ENCODE assay signal across 24 cellular contexts in the genomic region with DNA sequence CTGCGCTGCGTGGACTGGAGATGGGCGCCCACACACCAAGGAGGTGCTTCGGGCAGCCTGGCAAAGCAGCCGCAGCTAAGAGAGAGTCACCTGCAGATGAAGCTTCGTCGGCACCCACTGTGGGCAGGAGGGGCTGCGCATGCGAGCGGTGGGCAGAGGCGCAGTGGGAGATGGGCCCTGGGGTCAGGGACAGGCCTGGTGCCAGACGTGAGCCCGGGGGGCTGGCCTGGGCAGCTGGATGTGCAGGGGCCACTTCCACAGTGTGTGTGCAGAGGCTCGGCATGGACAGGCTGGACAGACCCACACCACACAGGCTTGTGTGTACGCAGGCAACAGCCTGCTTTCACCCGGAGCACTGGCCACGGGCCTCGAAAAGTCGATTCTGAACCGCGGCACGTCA. TPM values are rescaled to one million over a fixed set of nuclear protein-coding genes. Genes with fewer than 3 reads are reported as not detected.
DNase-seq lines count a peak whose midpoint lies in the region; ATAC-seq, FAIRE-seq and TF ChIP-seq lines count a peak whose summit lies in the region.
"Had no signal": no experiment of that assay in that cellular context is flagged by ENCODE, and none has a peak within 500 bp of the region (broad histone marks: within the 10 kb centered on the region; RNA-seq: fewer than 3 reads in every experiment).

No MANE protein-coding gene starts in this region.

- no peaks in the 10 kb centered on the region for H3K79me1 ChIP-seq in trophoblast cell (ENCODE audit: low read length)

- H3K18ac ChIP-seq in trophoblast cell (ENCODE audit: low read length) = peak overlapping the region; percentile 9

- 95% methylated on average over 22 of the region's 22 CpGs for WGBS in right cardiac atrium
- WGBS in K562 (ENCODE audit: insufficient coverage, low coverage, missing lambda C conversion rate) = 96% methylated on average over 16 of the region's 22 CpGs
- no CpG with 5 or more reads among the region's 22 CpGs for WGBS in trophoblast cell (ENCODE audit: extremely low coverage, insufficient coverage, insufficient read length)
- WGBS in stomach, 5 donors = 96 to 98% (median 96%) methylated on average over 17 to 22 of the region's 22 CpGs

- H3K23ac ChIP-seq in trophoblast cell (ENCODE audit: low read length) = no peak overlapping the region

- CTCF ChIA-PET in K562 (lab: Yijun Ruan, JAX; ENCODE audit: low intra/inter-chr PET ratio) = no interaction called here

- H3K9ac ChIP-seq in K562 (ENCODE audit: insufficient read depth in 1 of 2, low read depth in 2 of 2, low read length in 2 of 2) (no peak overlapping the region), trophoblast cell (ENCODE audit: low read length) (no peak overlapping the region)
- H3K9ac ChIP-seq: BLaER1 treated with 17β-estradiol and CSF1 and Interleukin-3, amounts not matched to agents 10 nM and 100 nM had no signal

- in situ Hi-C loops in K562 (cut with MboI) = no loop called here

- H3K14ac ChIP-seq in trophoblast cell (ENCODE audit: low read length) = no peak overlapping the region

- no peak overlapping the region for H3K27ac ChIP-seq in right cardiac atrium (ENCODE audit: low read length)
- H3K27ac ChIP-seq in K562 (ENCODE audit: extremely low read depth, low read depth, low read length) = no peak overlapping the region
- H3K27ac ChIP-seq in trophoblast cell (ENCODE audit: low read depth, low read length) = no peak overlapping the region
- H3K27ac ChIP-seq in stomach = no peak overlapping the region
- H3K27ac ChIP-seq: A549; BLaER1 treated with 17β-estradiol and CSF1 and Interleukin-3, amounts not matched to agents 10 nM and 100 nM had no signal

- TF ChIP-seq CTCF in K562 (IDR thresholded peaks at IDR 0.05 in 2 of 3, conservative IDR thresholded peaks at IDR 0.05 in 1 of 3; ENCODE audit: insufficient read depth in 2 of 3, low read depth in 1 of 3, low read length in 3 of 3) (no peak), stomach (IDR thresholded peaks at IDR 0.05) (no peak)

- peak in 2 of 3 donors; percentile 42 to 52 for DNase-seq in right cardiac atrium
- no peak for DNase-seq in cardiac septum (ENCODE audit: low spot score)
- DNase-seq in K562 (ENCODE audit: extremely low read depth in 1 of 4, low spot score in 3 of 4) = no peak
- DNase-seq in trophoblast cell = no peak
- DNase-seq in stomach = no peak
- DNase-seq: 8988T; ACHN; AML-193; BE2C; CD4-positive, alpha-beta T cell; CD8-positive, alpha-beta memory T cell; DMS 273 treated with DMSO at 0.1 percent for 48 hours; DMS79; EL; GDM1; HFFc6 had no signal

- POLR2A ChIA-PET in K562 (lab: Yijun Ruan, JAX) = interaction anchor here (0.6 kb wide), 1 partner anchor 75 kb away, joined by 3 read pairs; no protein-coding TSS in a partner anchor

- TF ChIP-seq RAD21 in K562 (CRISPR knock-in tag; conservative IDR thresholded peaks at IDR 0.05 in 1 of 2, IDR thresholded peaks at IDR 0.05 in 1 of 2) = no peak

- no peak overlapping the region for H2AK5ac ChIP-seq in trophoblast cell (ENCODE audit: low read length)

- H3K4me3 ChIP-seq in right cardiac atrium (ENCODE audit: low read length) (no peak overlapping the region), K562 (no peak overlapping the region), trophoblast cell (ENCODE audit: low read depth, low read length) (peak overlapping the region; percentile 29), stomach (no peak overlapping the region)
- H3K4me3 ChIP-seq: A549; BLaER1 treated with 17β-estradiol and CSF1 and Interleukin-3, amounts not matched to agents 10 nM and 100 nM; GM12878; GM23338; HAP-1 had no signal

- H3K9me3 ChIP-seq in right cardiac atrium (ENCODE audit: control insufficient read depth, low read length) (no peaks in the 10 kb centered on the region), K562 (replicated peaks; ENCODE audit: control insufficient read depth, insufficient read depth, low read depth, low read length) (no peaks in the 10 kb centered on the region), trophoblast cell (ENCODE audit: insufficient read depth, low read depth, low read length) (peaks cover 11% of the 10 kb centered on the region), stomach (no peaks in the 10 kb centered on the region)
- H3K9me3 ChIP-seq: A549; BE2C; BLaER1 treated with 17β-estradiol and CSF1 and Interleukin-3, amounts not matched to agents 10 nM and 100 nM; HAP-1 had no signal

- no peak overlapping the region for H4K91ac ChIP-seq in trophoblast cell (ENCODE audit: low read depth, low read length)

- no peak overlapping the region for H4K12ac ChIP-seq in trophoblast cell (ENCODE audit: low read depth, low read length)

- H2AFZ ChIP-seq in K562 (ENCODE audit: low read depth, low read length) (no peak overlapping the region), trophoblast cell (ENCODE audit: insufficient read depth, low read length, poor library complexity) (no peak overlapping the region)
- H2AFZ ChIP-seq: GM23338 had no signal

- no peak for TF ChIP-seq EP300 in K562 (IDR thresholded peaks at IDR 0.05; ENCODE audit: low read length)
- no peak for TF ChIP-seq EP300 in stomach (IDR thresholded peaks at IDR 0.05)

- no peak for FAIRE-seq in K562 (lab: Jason Lieb, UNC)
- FAIRE-seq: A549, D721Med, GM12878, GM19239, H54 had no signal

- H3K4ac ChIP-seq in trophoblast cell (ENCODE audit: low read depth, low read length) = no peak overlapping the region

- no peaks in the 10 kb centered on the region for H3K9me1 ChIP-seq in K562 (ENCODE audit: control insufficient read depth, insufficient read depth, low read length)

- H4K8ac ChIP-seq in trophoblast cell (ENCODE audit: low read depth, low read length) = no peak overlapping the region

- no peaks in the 10 kb centered on the region for H4K20me1 ChIP-seq in K562 (replicated peaks; ENCODE audit: control insufficient read depth, insufficient read depth, low read length)

- intact Hi-C loops in right cardiac atrium (cut with DNase I) = loop anchor here in 2 of 4 donors (5.0 to 10.0 kb wide), 2 partner anchors 56 to 63 kb away; partner anchors contain the start of gene SPON2 (in 1 of the 2)
- intact Hi-C loops in cardiac septum (cut with DNase I) = no loop called here
- intact Hi-C loops in K562 (cut with micrococcal nuclease) = no loop called here
- intact Hi-C loops in stomach (cut with DNase I; ENCODE audit: low total_unique reads) = no loop called here

- no peak overlapping the region for H3K4me2 ChIP-seq in K562 (ENCODE audit: insufficient read depth, low read length)
- H3K4me2 ChIP-seq in trophoblast cell (ENCODE audit: low read length) = no peak overlapping the region
- H3K4me2 ChIP-seq: A549; BLaER1 treated with 17β-estradiol and CSF1 and Interleukin-3, amounts not matched to agents 10 nM and 100 nM; GM23338 had no signal

- no peak overlapping the region for H2BK12ac ChIP-seq in trophoblast cell (ENCODE audit: low read length)

- H3K36me3 ChIP-seq in K562 (ENCODE audit: control insufficient read depth, insufficient read depth, low read length) (peaks cover 99% of the 10 kb centered on the region), trophoblast cell (ENCODE audit: control insufficient read depth in 1 of 2, insufficient read depth in 2 of 2, low read length in 2 of 2) (peaks cover 92% of the 10 kb centered on the region in 2 experiments), stomach (peaks cover 65 to 100% (median 100%) of the 10 kb centered on the region in 4 donors)

- BruUV-seq in K562 (replicated peaks; lab: Mats Ljungman, UMichigan) = no TSS peak

- TF ChIP-seq POLR2A in K562 (conservative IDR thresholded peaks at IDR 0.05) (no peak), stomach (IDR thresholded peaks at IDR 0.05) (no peak)

- H2BK5ac ChIP-seq in trophoblast cell (ENCODE audit: low read depth, low read length, poor library complexity) = no peak overlapping the region

- H3K79me2 ChIP-seq in K562 (ENCODE audit: control insufficient read depth, insufficient read depth, low read length) (no peaks in the 10 kb centered on the region), trophoblast cell (ENCODE audit: control insufficient read depth, insufficient read depth, low read length, poor library complexity) (no peaks in the 10 kb centered on the region)

- ATAC-seq in right cardiac atrium = no peak
- no peak for ATAC-seq in K562
- ATAC-seq: GM12878, GM23338 had no signal

- peaks cover 3% of the 10 kb centered on the region for H3K4me1 ChIP-seq in right cardiac atrium (ENCODE audit: control insufficient read depth, insufficient read depth, low read length)
- H3K4me1 ChIP-seq in K562 (replicated peaks in 1 of 2; ENCODE audit: control insufficient read depth in 2 of 2, insufficient read depth in 2 of 2, low read length in 2 of 2) = peaks cover 0 to 8% of the 10 kb centered on the region in 2 experiments; a peak in 1 of 5 replicates
- H3K4me1 ChIP-seq in trophoblast cell (ENCODE audit: control insufficient read depth in 1 of 2, insufficient read depth in 2 of 2, low read length in 2 of 2) = peaks cover 10 to 14% of the 10 kb centered on the region in 2 experiments
- peaks cover 0 to 26% (median 18%) of the 10 kb centered on the region in 4 donors for H3K4me1 ChIP-seq in stomach
- H3K4me1 ChIP-seq: A549, BE2C, HAP-1 had no signal

- no peak overlapping the region for H2BK120ac ChIP-seq in trophoblast cell (ENCODE audit: insufficient read depth, low read length, poor library complexity)

- no peaks in the 10 kb centered on the region for H3K27me3 ChIP-seq in right cardiac atrium (ENCODE audit: control insufficient read depth, insufficient read depth)
- no peaks in the 10 kb centered on the region; a peak in 1 of 5 replicates for H3K27me3 ChIP-seq in K562 (ENCODE audit: control insufficient read depth in 2 of 2, insufficient read depth in 2 of 2, low read length in 2 of 2)
- H3K27me3 ChIP-seq in trophoblast cell (ENCODE audit: insufficient read depth, low read length) = no peaks in the 10 kb centered on the region
- no peaks in the 10 kb centered on the region for H3K27me3 ChIP-seq in stomach
- H3K27me3 ChIP-seq: BE2C; BLaER1 treated with 17β-estradiol and CSF1 and Interleukin-3, amounts not matched to agents 10 nM and 100 nM had no signal

RNA-seq across cellular contexts. Expression of gene CTBP1, which starts 18.6 kb away (rescaled TPM):
- total RNA-seq in right cardiac atrium = 100 to 1,000 TPM; 123 to 145 (median 134) TPM
- 119 TPM for polyA plus RNA-seq in right cardiac atrium
- total RNA-seq in cardiac septum = 129 TPM
- total RNA-seq in K562 (2011; cell fraction: chromatin; rRNA removed; ENCODE audit: low replicate concordance) = 63.5 and 142 TPM in 2 replicates
- 94.5 and 102 TPM in 2 replicates for total RNA-seq in K562 (2011; cell fraction: nucleolus; rRNA removed)
- 48.0 and 62.1 TPM in 2 replicates for total RNA-seq in K562 (2011; cell fraction: nucleoplasm; rRNA removed)
- total RNA-seq in K562 (2014; rRNA removed) = 162 and 230 TPM in 2 replicates
- total RNA-seq in K562 (2014; rRNA removed; fragmentation: Illumina TruSeq; extraction: Trizol) = 27.2 and 30.4 TPM in 2 replicates
- total RNA-seq in K562 (2015; rRNA removed; fragmentation: Illumina TruSeq; extraction: Trizol) = 67.9 and 70.4 TPM in 2 replicates
- 134 and 148 TPM in 2 replicates for total RNA-seq in K562 (2021)
- polyA plus RNA-seq in K562 (2011; rRNA removed) = 68.2 and 72.3 TPM in 2 replicates
- 113 and 437 TPM in 2 replicates for polyA plus RNA-seq in K562 (2011; cell fraction: cytosol; rRNA removed)
- polyA plus RNA-seq in K562 (2011; cell fraction: nucleus; rRNA removed) = 168 and 330 TPM in 2 replicates
- 113 and 126 TPM in 2 replicates for polyA plus RNA-seq in K562 (2012)
- 64.0 and 116 TPM in 2 replicates for polyA plus RNA-seq in K562 (2014; fragmentation: Illumina TruSeq; extraction: Trizol)
- 10 to 100 TPM; 14.5 to 20.0 TPM for polyA plus RNA-seq in K562 (2014; fragmentation: Nextera tagmentation; extraction: Ambion mirVana)
- polyA plus RNA-seq in K562 (2014; rRNA removed) = 111 and 118 TPM in 2 replicates
- 33.8 and 54.2 TPM in 2 replicates for polyA minus RNA-seq in K562 (2011; rRNA and poly(A)+ RNA removed)
- 135 and 154 TPM in 2 replicates for polyA minus RNA-seq in K562 (2011; cell fraction: cytosol; rRNA and poly(A)+ RNA removed)
- 39.7 and 56.8 TPM in 2 replicates for polyA minus RNA-seq in K562 (2011; cell fraction: nucleus; rRNA and poly(A)+ RNA removed)
- polyA plus RNA-seq in trophoblast cell (2013) = 76.4 and 79.7 TPM in 2 replicates
- 100 to 1,000 TPM in 3 of 5 donors, 10 to 100 TPM in 2; 85.0 to 415 (median 227) TPM for total RNA-seq in stomach
- polyA plus RNA-seq in stomach = 10 to 100 TPM; 72.7 to 90.4 (median 83.5) TPM

RNA-seq across cellular contexts. Expression of gene SPON2, which starts 57.9 kb away (rescaled TPM):
- total RNA-seq in right cardiac atrium (10 to 100 TPM; 12.2 to 27.4 (median 14.2) TPM), cardiac septum (19.8 TPM), K562 (2014; rRNA removed) (0.65 and 1.1 TPM in 2 replicates), K562 (2014; rRNA removed; fragmentation: Illumina TruSeq; extraction: Trizol) (0.54 and 0.69 TPM in 2 replicates), K562 (2015; rRNA removed; fragmentation: Illumina TruSeq; extraction: Trizol) (0.57 and 0.83 TPM in 2 replicates), K562 (2021) (1.4 and 1.8 TPM in 2 replicates), stomach (100 to 1,000 TPM in 1 of 5 donors, 10 to 100 TPM in 4; 12.8 to 224 (median 63.9) TPM)
- polyA plus RNA-seq in right cardiac atrium (9.6 TPM), K562 (2011; rRNA removed) (2.2 and 4.8 TPM in 2 replicates), K562 (2014; fragmentation: Illumina TruSeq; extraction: Trizol) (0.74 and 1.1 TPM in 2 replicates), K562 (2014; fragmentation: Nextera tagmentation; extraction: Ambion mirVana) (under 1 TPM; 0.21 to 0.27 TPM), K562 (2014; rRNA removed) (0.77 and 0.84 TPM in 2 replicates), stomach (10 to 100 TPM; 20.1 to 54.6 (median 40.6) TPM)
- 8.1 and 12.5 TPM in 2 replicates for total RNA-seq in K562 (2011; cell fraction: chromatin; rRNA removed; ENCODE audit: low replicate concordance)
- 8.2 and 12.8 TPM in 2 replicates for total RNA-seq in K562 (2011; cell fraction: nucleolus; rRNA removed)
- 7.3 and 9.4 TPM in 2 replicates for total RNA-seq in K562 (2011; cell fraction: nucleoplasm; rRNA removed)
- polyA plus RNA-seq in K562 (2011; cell fraction: cytosol; rRNA removed) = 2.3 and 4.7 TPM in 2 replicates
- polyA plus RNA-seq in K562 (2011; cell fraction: nucleus; rRNA removed) = 4.1 and 5.8 TPM in 2 replicates
- 1.4 and 2.4 TPM in 2 replicates for polyA plus RNA-seq in K562 (2012)
- 0.60 and 0.87 TPM in 2 replicates for polyA minus RNA-seq in K562 (2011; rRNA and poly(A)+ RNA removed)
- 2.3 and 3.7 TPM in 2 replicates for polyA minus RNA-seq in K562 (2011; cell fraction: cytosol; rRNA and poly(A)+ RNA removed)
- polyA minus RNA-seq in K562 (2011; cell fraction: nucleus; rRNA and poly(A)+ RNA removed) = 1.8 and 4.2 TPM in 2 replicates
- polyA plus RNA-seq in trophoblast cell (2013) = 13.7 TPM in 2 replicates

RNA-seq across cellular contexts. Expression of gene MAEA, which starts 59.4 kb away (rescaled TPM):
- total RNA-seq in right cardiac atrium (10 to 100 TPM; 51.6 to 61.8 (median 59.2) TPM), cardiac septum (55.2 TPM), K562 (2014; rRNA removed) (63.2 and 104 TPM in 2 replicates), K562 (2014; rRNA removed; fragmentation: Illumina TruSeq; extraction: Trizol) (18.7 and 20.5 TPM in 2 replicates), K562 (2015; rRNA removed; fragmentation: Illumina TruSeq; extraction: Trizol) (45.0 and 48.7 TPM in 2 replicates), K562 (2021) (84.4 and 86.5 TPM in 2 replicates), stomach (100 to 1,000 TPM in 3 of 5 donors, 10 to 100 TPM in 2; 34.0 to 295 (median 103) TPM)
- polyA plus RNA-seq in right cardiac atrium (53.4 TPM), K562 (2011; rRNA removed) (59.3 and 60.8 TPM in 2 replicates), K562 (2014; fragmentation: Illumina TruSeq; extraction: Trizol) (34.3 and 57.0 TPM in 2 replicates), K562 (2014; fragmentation: Nextera tagmentation; extraction: Ambion mirVana) (1 to 10 TPM; 2.1 to 4.7 TPM), K562 (2014; rRNA removed) (72.5 and 74.7 TPM in 2 replicates), stomach (10 to 100 TPM; 42.3 to 48.4 (median 42.8) TPM)
- 97.9 and 170 TPM in 2 replicates for total RNA-seq in K562 (2011; cell fraction: chromatin; rRNA removed; ENCODE audit: low replicate concordance)
- total RNA-seq in K562 (2011; cell fraction: nucleolus; rRNA removed) = 114 and 125 TPM in 2 replicates
- 91.9 and 96.7 TPM in 2 replicates for total RNA-seq in K562 (2011; cell fraction: nucleoplasm; rRNA removed)
- polyA plus RNA-seq in K562 (2011; cell fraction: cytosol; rRNA removed) = 74.2 and 137 TPM in 2 replicates
- 133 and 220 TPM in 2 replicates for polyA plus RNA-seq in K562 (2011; cell fraction: nucleus; rRNA removed)
- polyA plus RNA-seq in K562 (2012) = 70.1 and 73.0 TPM in 2 replicates
- polyA minus RNA-seq in K562 (2011; rRNA and poly(A)+ RNA removed) = 25.7 and 39.9 TPM in 2 replicates
- 62.0 and 64.6 TPM in 2 replicates for polyA minus RNA-seq in K562 (2011; cell fraction: cytosol; rRNA and poly(A)+ RNA removed)
- polyA minus RNA-seq in K562 (2011; cell fraction: nucleus; rRNA and poly(A)+ RNA removed) = 51.3 and 58.3 TPM in 2 replicates
- 58.8 and 59.3 TPM in 2 replicates for polyA plus RNA-seq in trophoblast cell (2013)

Comparison
In these comparisons a context has a peak if more than half of its experiments do, and no peak if none do; other contexts are left out.
1. DNase-seq: peak in right cardiac atrium (2 of 3); none in cardiac septum (single experiment), K562 (0 of 4), trophoblast cell (0 of 2) and stomach (single experiment).